1 cellular context compared by ENCODE assay signal in the genomic region with DNA sequence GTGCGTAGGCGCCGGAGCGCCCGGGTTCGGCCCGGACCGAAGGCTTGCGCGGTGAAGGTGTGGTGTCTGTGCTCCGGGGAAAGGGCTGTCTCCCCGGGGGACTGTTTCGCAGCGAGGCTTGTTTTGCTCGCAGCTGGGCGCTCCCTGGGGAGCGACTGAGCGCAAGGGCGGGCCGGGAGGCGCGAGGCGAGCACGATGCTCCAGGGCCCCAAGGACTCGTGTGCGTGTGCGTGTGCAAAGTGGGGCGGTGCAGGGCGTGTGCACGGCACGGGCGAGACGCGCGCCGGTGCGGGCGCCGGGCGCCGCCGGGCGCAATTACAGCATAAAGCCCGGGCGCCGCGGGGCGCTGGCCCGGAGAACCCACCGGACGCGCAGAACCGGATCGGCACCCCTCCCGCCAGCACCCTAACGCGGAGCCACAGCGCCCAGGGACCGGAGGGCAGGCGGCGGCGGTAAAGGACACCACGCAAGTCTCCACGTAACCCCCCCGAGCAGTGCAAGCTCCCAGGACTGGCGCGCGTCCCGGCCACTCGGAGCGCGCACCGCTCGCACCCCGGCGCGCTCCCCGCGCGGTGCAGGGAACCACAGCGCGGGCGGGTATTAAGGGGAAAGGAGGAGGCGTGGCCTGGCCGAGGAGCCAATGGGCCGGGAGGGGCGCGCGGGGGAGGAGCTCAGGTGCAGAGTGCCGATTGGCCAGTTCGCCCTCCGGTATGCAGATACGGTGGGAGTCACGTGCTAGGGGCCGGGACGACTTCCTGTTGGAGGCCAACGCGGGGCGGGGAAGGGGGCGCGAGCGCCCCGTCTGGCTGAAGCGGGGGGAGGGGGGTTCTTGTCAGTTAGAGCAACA.
TF ChIP-seq lines count a peak whose summit lies in the region.

Gene TNRC6C (plus strand): TSS at position 835 of the 847 bp plus-strand sequence. CDS start 45,504 bp downstream, outside the sequence.

TF ChIP-seq in HEK293, 187 proteins besides CTCF, POLR2A, EP300 and RAD21 (continued from another document and continues in another):
- TF ChIP-seq PRDM2 (tag by site-specific recombination; IDR thresholded peaks at IDR 0.05; ENCODE audit: borderline replicate concordance) (no peak), ZNF785 (tag by site-specific recombination; IDR thresholded peaks at IDR 0.05) (peak; percentile 77; the same call in 1 of the 2 replicates), ZNF148 (tag by site-specific recombination; IDR thresholded peaks at IDR 0.05; ENCODE audit: borderline replicate concordance) (no peak; the same call in 1 of the 2 replicates), ZNF623 (tag by site-specific recombination; IDR thresholded peaks at IDR 0.05) (no peak), HOXC10 (CRISPR knock-in tag; IDR thresholded peaks at IDR 0.05) (no peak), ZNF768 (tag by site-specific recombination; IDR thresholded peaks at IDR 0.05) (peak; percentile 51; the same call in 1 of the 2 replicates), ZFP41 (tag by site-specific recombination; IDR thresholded peaks at IDR 0.05; ENCODE audit: borderline replicate concordance) (no peak), ZNF701 (tag by site-specific recombination; IDR thresholded peaks at IDR 0.05) (no peak), ZNF169 (tag by site-specific recombination; IDR thresholded peaks at IDR 0.05) (peak; percentile 76), SP2 (tag by site-specific recombination; IDR thresholded peaks at IDR 0.05) (peak; percentile 95), ZNF324 (tag by site-specific recombination; IDR thresholded peaks at IDR 0.05) (peak; percentile 72; the same call in 1 of the 2 replicates), ATF2 (tag by site-specific recombination; IDR thresholded peaks at IDR 0.05; ENCODE audit: low read depth) (no peak), ZNF138 (tag by site-specific recombination; IDR thresholded peaks at IDR 0.05; ENCODE audit: borderline replicate concordance) (no peak), ZNF518A (tag by site-specific recombination; conservative IDR thresholded peaks at IDR 0.05; ENCODE audit: low read depth) (no peak), ZNF529 (tag by site-specific recombination; IDR thresholded peaks at IDR 0.05; ENCODE audit: insufficient replicate concordance) (no peak), ZNF239 (tag by site-specific recombination; IDR thresholded peaks at IDR 0.05) (0 out of 2 replicates have a peak, but pooled peaks have one; percentile 56), ZNF677 (tag by site-specific recombination; IDR thresholded peaks at IDR 0.05) (0 out of 2 replicates have a peak, but pooled peaks have one; percentile 48), ZNF544 (tag by site-specific recombination; IDR thresholded peaks at IDR 0.05) (no peak), ZNF221 (tag by site-specific recombination; IDR thresholded peaks at IDR 0.05; ENCODE audit: borderline replicate concordance) (no peak), ZNF184 (tag by site-specific recombination; IDR thresholded peaks at IDR 0.05) (0 out of 2 replicates have a peak, but pooled peaks have one; percentile 79), ZNF37A (tag by site-specific recombination; IDR thresholded peaks at IDR 0.05) (no peak), KLF1 (tag by site-specific recombination; IDR thresholded peaks at IDR 0.05) (peak; percentile 88), ZNF280D (tag by site-specific recombination; IDR thresholded peaks at IDR 0.05) (no peak), ZSCAN16 (tag by site-specific recombination; IDR thresholded peaks at IDR 0.05) (peak; percentile 38; the same call in 1 of the 2 replicates), ZNF16 (tag by site-specific recombination; IDR thresholded peaks at IDR 0.05; ENCODE audit: low read depth) (no peak), ZNF214 (tag by site-specific recombination; IDR thresholded peaks at IDR 0.05; ENCODE audit: borderline replicate concordance) (no peak), ZNF747 (tag by site-specific recombination; IDR thresholded peaks at IDR 0.05) (no peak), ZNF132 (tag by site-specific recombination; IDR thresholded peaks at IDR 0.05; ENCODE audit: borderline replicate concordance) (no peak), YY1 (tag by site-specific recombination; IDR thresholded peaks at IDR 0.05) (no peak; the same call in none of the 2 replicates), ZSCAN23 (tag by site-specific recombination; IDR thresholded peaks at IDR 0.05) (no peak)
- TF ChIP-seq, protein P1, sequence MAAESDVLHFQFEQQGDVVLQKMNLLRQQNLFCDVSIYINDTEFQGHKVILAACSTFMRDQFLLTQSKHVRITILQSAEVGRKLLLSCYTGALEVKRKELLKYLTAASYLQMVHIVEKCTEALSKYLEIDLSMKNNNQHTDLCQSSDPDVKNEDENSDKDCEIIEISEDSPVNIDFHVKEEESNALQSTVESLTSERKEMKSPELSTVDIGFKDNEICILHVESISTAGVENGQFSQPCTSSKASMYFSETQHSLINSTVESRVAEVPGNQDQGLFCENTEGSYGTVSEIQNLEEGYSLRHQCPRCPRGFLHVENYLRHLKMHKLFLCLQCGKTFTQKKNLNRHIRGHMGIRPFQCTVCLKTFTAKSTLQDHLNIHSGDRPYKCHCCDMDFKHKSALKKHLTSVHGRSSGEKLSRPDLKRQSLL (tag by site-specific recombination; IDR thresholded peaks at IDR 0.05), result peak; percentile 68; the same call in 1 of the 2 replicates
